Comparison of ENCODE assay signal across 31 cellular contexts in genomic region chr12:133201888-133202287, GRCh38. TPM values are rescaled to one million over a fixed set of nuclear protein-coding genes. Genes with fewer than 3 reads are reported as not detected.
"Had no signal": no experiment of that assay in that cellular context is flagged by ENCODE, and none has a peak within 500 bp of the region (broad histone marks: within the 10 kb centered on the region; RNA-seq: fewer than 3 reads in every experiment).

No MANE protein-coding gene starts in this region.

- FAIRE-seq: endothelial cell of umbilical vein, small intestine had no signal

- H2AFZ ChIP-seq: parathyroid adenoma had no signal

- DNase-seq: activated B cell treated with CpG ODN at 0.5 μM for 24 hours; activated CD4-positive, alpha-beta T cell treated with anti-CD3 and anti-CD28 coated beads for 36 hours; activated CD4-positive, alpha-beta T cell treated with anti-CD3 and anti-CD28 coated beads, Interleukin-2, amount 50 U/mL, for 48 hours; activated effector memory CD4-positive, alpha-beta T cell treated with Interleukin-2 at 50 U/mL for 16 hours; activated naive CD4-positive, alpha-beta T cell treated with anti-CD3 and anti-CD28 coated beads for 36 hours; activated naive CD8-positive, alpha-beta T cell treated with anti-CD3 and anti-CD28 coated beads, Interleukin-2, amount 50 U/mL, for 24 hours; activated T-cell treated with anti-CD3 and anti-CD28 coated beads, Interleukin-2, amount 50 U/mL, for 48 hours; anterior cingulate cortex; effector CD8-positive, alpha-beta T cell; foreskin melanocyte; nephron progenitor cell; small intestine; stimulated activated CD4-positive, alpha-beta T cell treated with anti-CD3 and anti-CD28 coated beads, Interleukin-15, amount 100 ng/mL, for 24 hours; stimulated activated CD4-positive, alpha-beta T cell treated with anti-CD3 and anti-CD28 coated beads, Interleukin-2, amount 100 ng/mL, for 48 hours; stimulated activated CD8-positive, alpha-beta memory T cell treated with anti-CD3 and anti-CD28 coated beads, Interleukin-4, amount 100 ng/mL, for 48 hours; stimulated activated naive B cell treated with anti-CD40 and anti-IgM and Interleukin-4, amounts not matched to agents 10 μg/mL and 1 μg/mL and 100 μg/mL, for 72 hours; testis had no signal

- H3K4me3 Mint-ChIP-seq: activated B cell treated with CpG ODN at 0.5 μM for 24 hours; activated CD4-positive, alpha-beta T cell treated with anti-CD3 and anti-CD28 coated beads for 36 hours; activated naive CD4-positive, alpha-beta T cell treated with anti-CD3 and anti-CD28 coated beads for 36 hours; activated naive CD8-positive, alpha-beta T cell treated with anti-CD3 and anti-CD28 coated beads, Interleukin-2, amount 50 U/mL, for 24 hours; brain; dendritic cell treated with granulocyte-macrophage colony-stimulating factor and Interleukin-4, amounts not matched to agents 40 ng/mL and 50 ng/mL, for 4 days; memory B cell; nephron progenitor cell; stimulated activated naive B cell treated with anti-CD40 and anti-IgM and Interleukin-4, amounts not matched to agents 10 μg/mL and 1 μg/mL and 100 μg/mL, for 72 hours; T-helper 1 cell treated with Interleukin-12 subunit alpha and Interleukin-12 subunit beta and Interleukin-4 antibody, amounts not matched to agents 30 μg/mL and 1 μg/mL, for 36 hours; type B pancreatic cell had no signal

- H3K4me1 ChIP-seq: parathyroid adenoma, testis, vagina had no signal

- H3K4me3 ChIP-seq: testis had no signal

- H3K27ac ChIP-seq: parathyroid adenoma, testis, vagina had no signal

- H3K27me3 ChIP-seq: testis, vagina had no signal

- H3K9ac ChIP-seq: parathyroid adenoma had no signal

- H3K27ac Mint-ChIP-seq: activated B cell treated with CpG ODN at 0.5 μM for 24 hours; activated CD4-positive, alpha-beta T cell treated with anti-CD3 and anti-CD28 coated beads for 36 hours; activated naive CD8-positive, alpha-beta T cell treated with anti-CD3 and anti-CD28 coated beads, Interleukin-2, amount 50 U/mL, for 24 hours; brain; dendritic cell treated with granulocyte-macrophage colony-stimulating factor and Interleukin-4, amounts not matched to agents 40 ng/mL and 50 ng/mL, for 4 days; memory B cell; nephron progenitor cell; T-helper 1 cell treated with Interleukin-12 subunit alpha and Interleukin-12 subunit beta and Interleukin-4 antibody, amounts not matched to agents 30 μg/mL and 1 μg/mL, for 36 hours; type B pancreatic cell had no signal

- ATAC-seq: activated CD4-positive, alpha-beta T cell treated with anti-CD3 and anti-CD28 coated beads for 36 hours; activated naive CD8-positive, alpha-beta T cell treated with anti-CD3 and anti-CD28 coated beads, Interleukin-2, amount 50 U/mL, for 24 hours; esophagus mucosa; sciatic nerve; stimulated activated naive B cell treated with anti-CD40 and anti-IgM and Interleukin-4, amounts not matched to agents 10 μg/mL and 1 μg/mL and 100 μg/mL, for 72 hours had no signal

- H3K4me1 Mint-ChIP-seq: activated B cell treated with CpG ODN at 0.5 μM for 24 hours; activated CD4-positive, alpha-beta T cell treated with anti-CD3 and anti-CD28 coated beads for 36 hours; activated naive CD8-positive, alpha-beta T cell treated with anti-CD3 and anti-CD28 coated beads, Interleukin-2, amount 50 U/mL, for 24 hours; brain; memory B cell; nephron progenitor cell; stimulated activated naive B cell treated with anti-CD40 and anti-IgM and Interleukin-4, amounts not matched to agents 10 μg/mL and 1 μg/mL and 100 μg/mL, for 72 hours had no signal

- H3K9me3 ChIP-seq: testis had no signal

- H3K79me2 ChIP-seq: parathyroid adenoma had no signal

- H3K27me3 Mint-ChIP-seq: activated B cell treated with CpG ODN at 0.5 μM for 24 hours; activated CD4-positive, alpha-beta T cell treated with anti-CD3 and anti-CD28 coated beads for 36 hours; activated naive CD8-positive, alpha-beta T cell treated with anti-CD3 and anti-CD28 coated beads, Interleukin-2, amount 50 U/mL, for 24 hours; dendritic cell treated with granulocyte-macrophage colony-stimulating factor and Interleukin-4, amounts not matched to agents 40 ng/mL and 50 ng/mL, for 4 days; memory B cell; stimulated activated naive B cell treated with anti-CD40 and anti-IgM and Interleukin-4, amounts not matched to agents 10 μg/mL and 1 μg/mL and 100 μg/mL, for 72 hours; type B pancreatic cell had no signal

RNA-seq across cellular contexts. Expression of gene ANHX, which starts 33.8 kb away (rescaled TPM):
- total RNA-seq: activated B cell treated with CpG ODN at 0.5 μM for 24 hours; activated CD4-positive, alpha-beta T cell treated with anti-CD3 and anti-CD28 coated beads for 36 hours; activated CD8-positive, alpha-beta memory T cell treated with anti-CD3 and anti-CD28 coated beads for 36 hours; activated naive CD4-positive, alpha-beta T cell treated with anti-CD3 and anti-CD28 coated beads for 36 hours; cardiac septum; chondrocyte; endothelial cell of umbilical vein; esophagus mucosa; lower leg skin; sciatic nerve; vagina had no signal
- polyA plus RNA-seq: endothelial cell of umbilical vein, small intestine had no signal
